Comparison of ENCODE assay signal across 1 cellular context in the genomic region with DNA sequence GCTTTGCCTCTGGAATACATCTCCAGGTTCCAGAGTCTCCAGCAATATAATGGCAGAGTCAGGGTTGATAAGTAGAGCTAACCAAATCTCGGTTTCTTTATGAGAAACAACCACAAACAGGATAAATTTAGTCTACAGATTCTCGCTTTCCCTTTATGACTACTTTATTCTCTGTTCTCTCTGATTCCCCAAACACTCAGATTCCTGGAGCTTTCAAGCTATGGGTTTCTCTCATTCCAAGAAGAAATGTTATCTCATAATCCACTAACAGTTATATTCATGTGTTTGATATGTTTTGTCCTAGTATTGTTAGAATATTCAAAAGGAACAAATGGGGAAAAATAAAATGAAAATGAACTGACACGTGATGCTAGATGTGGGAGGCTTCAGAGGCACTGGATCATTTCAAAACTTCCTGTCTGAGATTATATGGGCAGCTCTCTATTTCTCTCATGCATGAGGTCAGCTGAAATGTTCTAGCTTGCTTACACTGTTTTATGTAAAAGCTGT.
A peak's percentile ranks its signal among the peaks of the same experiment; 100 is the strongest.
TF ChIP-seq lines count a peak whose summit lies in the region.

No MANE protein-coding gene starts in this region.

TF ChIP-seq in GM12878, 131 proteins besides CTCF, POLR2A, EP300 and RAD21 (continued from another document):
- TF ChIP-seq, protein P1, sequence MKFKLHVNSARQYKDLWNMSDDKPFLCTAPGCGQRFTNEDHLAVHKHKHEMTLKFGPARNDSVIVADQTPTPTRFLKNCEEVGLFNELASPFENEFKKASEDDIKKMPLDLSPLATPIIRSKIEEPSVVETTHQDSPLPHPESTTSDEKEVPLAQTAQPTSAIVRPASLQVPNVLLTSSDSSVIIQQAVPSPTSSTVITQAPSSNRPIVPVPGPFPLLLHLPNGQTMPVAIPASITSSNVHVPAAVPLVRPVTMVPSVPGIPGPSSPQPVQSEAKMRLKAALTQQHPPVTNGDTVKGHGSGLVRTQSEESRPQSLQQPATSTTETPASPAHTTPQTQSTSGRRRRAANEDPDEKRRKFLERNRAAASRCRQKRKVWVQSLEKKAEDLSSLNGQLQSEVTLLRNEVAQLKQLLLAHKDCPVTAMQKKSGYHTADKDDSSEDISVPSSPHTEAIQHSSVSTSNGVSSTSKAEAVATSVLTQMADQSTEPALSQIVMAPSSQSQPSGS (IDR thresholded peaks at IDR 0.05; ENCODE audit: low read length), result peak; percentile 60
- TF ChIP-seq, protein P2, sequence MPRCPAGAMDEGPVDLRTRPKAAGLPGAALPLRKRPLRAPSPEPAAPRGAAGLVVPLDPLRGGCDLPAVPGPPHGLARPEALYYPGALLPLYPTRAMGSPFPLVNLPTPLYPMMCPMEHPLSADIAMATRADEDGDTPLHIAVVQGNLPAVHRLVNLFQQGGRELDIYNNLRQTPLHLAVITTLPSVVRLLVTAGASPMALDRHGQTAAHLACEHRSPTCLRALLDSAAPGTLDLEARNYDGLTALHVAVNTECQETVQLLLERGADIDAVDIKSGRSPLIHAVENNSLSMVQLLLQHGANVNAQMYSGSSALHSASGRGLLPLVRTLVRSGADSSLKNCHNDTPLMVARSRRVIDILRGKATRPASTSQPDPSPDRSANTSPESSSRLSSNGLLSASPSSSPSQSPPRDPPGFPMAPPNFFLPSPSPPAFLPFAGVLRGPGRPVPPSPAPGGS (IDR thresholded peaks at IDR 0.05; ENCODE audit: borderline replicate concordance, insufficient read depth, low read depth, low read length, poor library complexity, severe bottlenecking), result peak; percentile 30
- no peak for TF ChIP-seq SPI1 (IDR thresholded peaks at IDR 0.05; ENCODE audit: borderline replicate concordance, insufficient read depth, low read depth, low read length)
- TF ChIP-seq EED (IDR thresholded peaks at IDR 0.05; ENCODE audit: low read depth), result peak; percentile 85
- no peak for TF ChIP-seq LARP7 (IDR thresholded peaks at IDR 0.05)
- TF ChIP-seq RUNX3 (IDR thresholded peaks at IDR 0.05; ENCODE audit: low read length), result peak; percentile 91
- 0 out of 2 replicates have a peak, but pooled peaks have one; percentile 13 for TF ChIP-seq MTA2 (IDR thresholded peaks at IDR 0.05; ENCODE audit: low read depth)
- no peak for TF ChIP-seq TCF12 (IDR thresholded peaks at IDR 0.05; ENCODE audit: low read depth, low read length)
- TF ChIP-seq, protein P3, sequence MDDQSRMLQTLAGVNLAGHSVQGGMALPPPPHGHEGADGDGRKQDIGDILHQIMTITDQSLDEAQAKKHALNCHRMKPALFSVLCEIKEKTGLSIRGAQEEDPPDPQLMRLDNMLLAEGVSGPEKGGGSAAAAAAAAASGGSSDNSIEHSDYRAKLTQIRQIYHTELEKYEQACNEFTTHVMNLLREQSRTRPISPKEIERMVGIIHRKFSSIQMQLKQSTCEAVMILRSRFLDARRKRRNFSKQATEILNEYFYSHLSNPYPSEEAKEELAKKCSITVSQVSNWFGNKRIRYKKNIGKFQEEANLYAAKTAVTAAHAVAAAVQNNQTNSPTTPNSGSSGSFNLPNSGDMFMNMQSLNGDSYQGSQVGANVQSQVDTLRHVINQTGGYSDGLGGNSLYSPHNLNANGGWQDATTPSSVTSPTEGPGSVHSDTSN (IDR thresholded peaks at IDR 0.05; ENCODE audit: insufficient replicate concordance, low read depth, low read length), result no peak
- TF ChIP-seq IKZF2 (IDR thresholded peaks at IDR 0.05), result peak; percentile 58 to 64
- TF ChIP-seq POLR2AphosphoS5 (IDR thresholded peaks at IDR 0.05; ENCODE audit: low read length), result no peak
- peak; percentile 62; the same call in 1 of the 2 replicates for TF ChIP-seq RAD51 (IDR thresholded peaks at IDR 0.05)
- 0 out of 2 replicates have a peak, but pooled peaks have one; percentile 34 for TF ChIP-seq IRF4 (IDR thresholded peaks at IDR 0.05; ENCODE audit: low read depth, low read length)
- peak; percentile 34 for TF ChIP-seq MEF2B (IDR thresholded peaks at IDR 0.05; ENCODE audit: partially characterized antibody, poor library complexity, severe bottlenecking)
- peak; percentile 57; the same call in 1 of the 2 replicates for TF ChIP-seq BCL11A (IDR thresholded peaks at IDR 0.05; ENCODE audit: low read depth, low read length)
- 0 out of 2 replicates have a peak, but pooled peaks have one; percentile 13 for TF ChIP-seq CREM (IDR thresholded peaks at IDR 0.05; ENCODE audit: low read depth)
- TF ChIP-seq FOXM1 (IDR thresholded peaks at IDR 0.05; ENCODE audit: low read depth, low read length), result peak; percentile 71; the same call in 1 of the 2 replicates
- TF ChIP-seq NFIC (IDR thresholded peaks at IDR 0.05; ENCODE audit: low read depth, low read length), result peak; percentile 92
- TF ChIP-seq JUNB (IDR thresholded peaks at IDR 0.05), result peak; percentile 87
- peak in 1 of 2 experiments; percentile 41; a peak in 1 of 4 replicates for TF ChIP-seq BHLHE40 (IDR thresholded peaks at IDR 0.05; ENCODE audit: borderline replicate concordance in 1 of 2, low read depth in 2 of 2, low read length in 1 of 2)
- peak; percentile 56; the same call in 1 of the 2 replicates for TF ChIP-seq PML (IDR thresholded peaks at IDR 0.05; ENCODE audit: low read length)
- no peak for TF ChIP-seq KLF5 (IDR thresholded peaks at IDR 0.05; ENCODE audit: partially characterized antibody)
